In genomic region chr1:206560021-206560716, GRCh38 we compare ENCODE assay signal across 1 cellular context.
TF ChIP-seq lines count a peak whose summit lies in the region.

No MANE protein-coding gene starts in this region.

TF ChIP-seq in K562, 482 proteins besides CTCF, POLR2A, EP300 and RAD21 (continues in another document):
- TF ChIP-seq UBTF (IDR thresholded peaks at IDR 0.05; ENCODE audit: borderline replicate concordance in 1 of 2, low read depth in 2 of 2, low read length in 2 of 2) (0 out of 4 replicates have a peak, but pooled peaks of 1 of the 2 experiments have one; percentile 7), MTA1 (IDR thresholded peaks at IDR 0.05; ENCODE audit: borderline replicate concordance) (0 out of 2 replicates have a peak, but pooled peaks have one; percentile 4), MAZ (CRISPR knock-in tag; conservative IDR thresholded peaks at IDR 0.05 in 1 of 2, IDR thresholded peaks at IDR 0.05 in 1 of 2) (0 out of 4 replicates have a peak, but pooled peaks of 1 of the 2 experiments have one; percentile 33), CEBPG (CRISPR knock-in tag; IDR thresholded peaks at IDR 0.05) (no peak), CEBPG (tag; conservative IDR thresholded peaks at IDR 0.05 in 1 of 2, IDR thresholded peaks at IDR 0.05 in 1 of 2) (no peak), RFX5 (IDR thresholded peaks at IDR 0.05; ENCODE audit: low read depth, low read length) (no peak), KAT7 (CRISPR knock-in tag; IDR thresholded peaks at IDR 0.05; ENCODE audit: borderline replicate concordance) (0 out of 2 replicates have a peak, but pooled peaks have one; percentile 54), SMARCC2 (IDR thresholded peaks at IDR 0.05; ENCODE audit: low read depth) (no peak), CBFA2T2 (conservative IDR thresholded peaks at IDR 0.05) (no peak), ZNF12 (CRISPR knock-in tag; IDR thresholded peaks at IDR 0.05) (peak; percentile 73; the same call in 1 of the 2 replicates), PKNOX1 (IDR thresholded peaks at IDR 0.05) (0 out of 2 replicates have a peak, but pooled peaks have one; percentile 2), MEF2A (IDR thresholded peaks at IDR 0.05; ENCODE audit: control insufficient read depth, low read depth, low read length) (peak; percentile 78; the same call in 1 of the 2 replicates), DMBX1 (CRISPR knock-in tag; IDR thresholded peaks at IDR 0.05; ENCODE audit: borderline replicate concordance) (peak; percentile 68), NR2C2 (CRISPR knock-in tag; IDR thresholded peaks at IDR 0.05) (no peak), NR2C2 (tag; IDR thresholded peaks at IDR 0.05) (0 out of 2 replicates have a peak, but pooled peaks have one; percentile 28), HNRNPUL1 (IDR thresholded peaks at IDR 0.05; ENCODE audit: low read length) (no peak), YY1 (IDR thresholded peaks at IDR 0.05; ENCODE audit: borderline replicate concordance in 1 of 3, control insufficient read depth in 1 of 3, extremely low read depth in 1 of 3, insufficient read depth in 3 of 3, insufficient read length in 1 of 3, insufficient replicate concordance in 2 of 3, low read depth in 1 of 3, low read length in 2 of 3) (peak in 1 of 3 experiments; percentile 21), STAG1 (CRISPR knock-in tag; IDR thresholded peaks at IDR 0.05; ENCODE audit: borderline replicate concordance) (no peak), ETV1 (tag; conservative IDR thresholded peaks at IDR 0.05; ENCODE audit: low read depth) (no peak), ATF7 (IDR thresholded peaks at IDR 0.05) (no peak), PTRF (tag; IDR thresholded peaks at IDR 0.05) (peak; percentile 40; the same call in 1 of the 2 replicates), MEF2D (tag; conservative IDR thresholded peaks at IDR 0.05; ENCODE audit: low read depth) (peak; percentile 11; the same call in 1 of the 2 replicates)
- TF ChIP-seq, protein P1, sequence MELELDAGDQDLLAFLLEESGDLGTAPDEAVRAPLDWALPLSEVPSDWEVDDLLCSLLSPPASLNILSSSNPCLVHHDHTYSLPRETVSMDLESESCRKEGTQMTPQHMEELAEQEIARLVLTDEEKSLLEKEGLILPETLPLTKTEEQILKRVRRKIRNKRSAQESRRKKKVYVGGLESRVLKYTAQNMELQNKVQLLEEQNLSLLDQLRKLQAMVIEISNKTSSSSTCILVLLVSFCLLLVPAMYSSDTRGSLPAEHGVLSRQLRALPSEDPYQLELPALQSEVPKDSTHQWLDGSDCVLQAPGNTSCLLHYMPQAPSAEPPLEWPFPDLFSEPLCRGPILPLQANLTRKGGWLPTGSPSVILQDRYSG (tag; conservative IDR thresholded peaks at IDR 0.05; ENCODE audit: low read depth): 0 out of 2 replicates have a peak, but pooled peaks have one; percentile 42
- TF ChIP-seq, protein P2, sequence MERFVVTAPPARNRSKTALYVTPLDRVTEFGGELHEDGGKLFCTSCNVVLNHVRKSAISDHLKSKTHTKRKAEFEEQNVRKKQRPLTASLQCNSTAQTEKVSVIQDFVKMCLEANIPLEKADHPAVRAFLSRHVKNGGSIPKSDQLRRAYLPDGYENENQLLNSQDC (CRISPR knock-in tag; IDR thresholded peaks at IDR 0.05): no peak
- TF ChIP-seq, protein P3, sequence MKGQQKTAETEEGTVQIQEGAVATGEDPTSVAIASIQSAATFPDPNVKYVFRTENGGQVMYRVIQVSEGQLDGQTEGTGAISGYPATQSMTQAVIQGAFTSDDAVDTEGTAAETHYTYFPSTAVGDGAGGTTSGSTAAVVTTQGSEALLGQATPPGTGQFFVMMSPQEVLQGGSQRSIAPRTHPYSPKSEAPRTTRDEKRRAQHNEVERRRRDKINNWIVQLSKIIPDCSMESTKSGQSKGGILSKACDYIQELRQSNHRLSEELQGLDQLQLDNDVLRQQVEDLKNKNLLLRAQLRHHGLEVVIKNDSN (CRISPR knock-in tag; IDR thresholded peaks at IDR 0.05): 0 out of 2 replicates have a peak, but pooled peaks have one; percentile 40
- TF ChIP-seq, protein P4, sequence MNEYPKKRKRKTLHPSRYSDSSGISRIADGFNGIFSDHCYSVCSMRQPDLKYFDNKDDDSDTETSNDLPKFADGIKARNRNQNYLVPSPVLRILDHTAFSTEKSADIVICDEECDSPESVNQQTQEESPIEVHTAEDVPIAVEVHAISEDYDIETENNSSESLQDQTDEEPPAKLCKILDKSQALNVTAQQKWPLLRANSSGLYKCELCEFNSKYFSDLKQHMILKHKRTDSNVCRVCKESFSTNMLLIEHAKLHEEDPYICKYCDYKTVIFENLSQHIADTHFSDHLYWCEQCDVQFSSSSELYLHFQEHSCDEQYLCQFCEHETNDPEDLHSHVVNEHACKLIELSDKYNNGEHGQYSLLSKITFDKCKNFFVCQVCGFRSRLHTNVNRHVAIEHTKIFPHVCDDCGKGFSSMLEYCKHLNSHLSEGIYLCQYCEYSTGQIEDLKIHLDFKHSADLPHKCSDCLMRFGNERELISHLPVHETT (CRISPR knock-in tag; conservative IDR thresholded peaks at IDR 0.05 in 1 of 2, IDR thresholded peaks at IDR 0.05 in 1 of 2): peak in 1 of 2 experiments; percentile 35; a peak in 1 of 4 replicates
- TF ChIP-seq, protein P5, sequence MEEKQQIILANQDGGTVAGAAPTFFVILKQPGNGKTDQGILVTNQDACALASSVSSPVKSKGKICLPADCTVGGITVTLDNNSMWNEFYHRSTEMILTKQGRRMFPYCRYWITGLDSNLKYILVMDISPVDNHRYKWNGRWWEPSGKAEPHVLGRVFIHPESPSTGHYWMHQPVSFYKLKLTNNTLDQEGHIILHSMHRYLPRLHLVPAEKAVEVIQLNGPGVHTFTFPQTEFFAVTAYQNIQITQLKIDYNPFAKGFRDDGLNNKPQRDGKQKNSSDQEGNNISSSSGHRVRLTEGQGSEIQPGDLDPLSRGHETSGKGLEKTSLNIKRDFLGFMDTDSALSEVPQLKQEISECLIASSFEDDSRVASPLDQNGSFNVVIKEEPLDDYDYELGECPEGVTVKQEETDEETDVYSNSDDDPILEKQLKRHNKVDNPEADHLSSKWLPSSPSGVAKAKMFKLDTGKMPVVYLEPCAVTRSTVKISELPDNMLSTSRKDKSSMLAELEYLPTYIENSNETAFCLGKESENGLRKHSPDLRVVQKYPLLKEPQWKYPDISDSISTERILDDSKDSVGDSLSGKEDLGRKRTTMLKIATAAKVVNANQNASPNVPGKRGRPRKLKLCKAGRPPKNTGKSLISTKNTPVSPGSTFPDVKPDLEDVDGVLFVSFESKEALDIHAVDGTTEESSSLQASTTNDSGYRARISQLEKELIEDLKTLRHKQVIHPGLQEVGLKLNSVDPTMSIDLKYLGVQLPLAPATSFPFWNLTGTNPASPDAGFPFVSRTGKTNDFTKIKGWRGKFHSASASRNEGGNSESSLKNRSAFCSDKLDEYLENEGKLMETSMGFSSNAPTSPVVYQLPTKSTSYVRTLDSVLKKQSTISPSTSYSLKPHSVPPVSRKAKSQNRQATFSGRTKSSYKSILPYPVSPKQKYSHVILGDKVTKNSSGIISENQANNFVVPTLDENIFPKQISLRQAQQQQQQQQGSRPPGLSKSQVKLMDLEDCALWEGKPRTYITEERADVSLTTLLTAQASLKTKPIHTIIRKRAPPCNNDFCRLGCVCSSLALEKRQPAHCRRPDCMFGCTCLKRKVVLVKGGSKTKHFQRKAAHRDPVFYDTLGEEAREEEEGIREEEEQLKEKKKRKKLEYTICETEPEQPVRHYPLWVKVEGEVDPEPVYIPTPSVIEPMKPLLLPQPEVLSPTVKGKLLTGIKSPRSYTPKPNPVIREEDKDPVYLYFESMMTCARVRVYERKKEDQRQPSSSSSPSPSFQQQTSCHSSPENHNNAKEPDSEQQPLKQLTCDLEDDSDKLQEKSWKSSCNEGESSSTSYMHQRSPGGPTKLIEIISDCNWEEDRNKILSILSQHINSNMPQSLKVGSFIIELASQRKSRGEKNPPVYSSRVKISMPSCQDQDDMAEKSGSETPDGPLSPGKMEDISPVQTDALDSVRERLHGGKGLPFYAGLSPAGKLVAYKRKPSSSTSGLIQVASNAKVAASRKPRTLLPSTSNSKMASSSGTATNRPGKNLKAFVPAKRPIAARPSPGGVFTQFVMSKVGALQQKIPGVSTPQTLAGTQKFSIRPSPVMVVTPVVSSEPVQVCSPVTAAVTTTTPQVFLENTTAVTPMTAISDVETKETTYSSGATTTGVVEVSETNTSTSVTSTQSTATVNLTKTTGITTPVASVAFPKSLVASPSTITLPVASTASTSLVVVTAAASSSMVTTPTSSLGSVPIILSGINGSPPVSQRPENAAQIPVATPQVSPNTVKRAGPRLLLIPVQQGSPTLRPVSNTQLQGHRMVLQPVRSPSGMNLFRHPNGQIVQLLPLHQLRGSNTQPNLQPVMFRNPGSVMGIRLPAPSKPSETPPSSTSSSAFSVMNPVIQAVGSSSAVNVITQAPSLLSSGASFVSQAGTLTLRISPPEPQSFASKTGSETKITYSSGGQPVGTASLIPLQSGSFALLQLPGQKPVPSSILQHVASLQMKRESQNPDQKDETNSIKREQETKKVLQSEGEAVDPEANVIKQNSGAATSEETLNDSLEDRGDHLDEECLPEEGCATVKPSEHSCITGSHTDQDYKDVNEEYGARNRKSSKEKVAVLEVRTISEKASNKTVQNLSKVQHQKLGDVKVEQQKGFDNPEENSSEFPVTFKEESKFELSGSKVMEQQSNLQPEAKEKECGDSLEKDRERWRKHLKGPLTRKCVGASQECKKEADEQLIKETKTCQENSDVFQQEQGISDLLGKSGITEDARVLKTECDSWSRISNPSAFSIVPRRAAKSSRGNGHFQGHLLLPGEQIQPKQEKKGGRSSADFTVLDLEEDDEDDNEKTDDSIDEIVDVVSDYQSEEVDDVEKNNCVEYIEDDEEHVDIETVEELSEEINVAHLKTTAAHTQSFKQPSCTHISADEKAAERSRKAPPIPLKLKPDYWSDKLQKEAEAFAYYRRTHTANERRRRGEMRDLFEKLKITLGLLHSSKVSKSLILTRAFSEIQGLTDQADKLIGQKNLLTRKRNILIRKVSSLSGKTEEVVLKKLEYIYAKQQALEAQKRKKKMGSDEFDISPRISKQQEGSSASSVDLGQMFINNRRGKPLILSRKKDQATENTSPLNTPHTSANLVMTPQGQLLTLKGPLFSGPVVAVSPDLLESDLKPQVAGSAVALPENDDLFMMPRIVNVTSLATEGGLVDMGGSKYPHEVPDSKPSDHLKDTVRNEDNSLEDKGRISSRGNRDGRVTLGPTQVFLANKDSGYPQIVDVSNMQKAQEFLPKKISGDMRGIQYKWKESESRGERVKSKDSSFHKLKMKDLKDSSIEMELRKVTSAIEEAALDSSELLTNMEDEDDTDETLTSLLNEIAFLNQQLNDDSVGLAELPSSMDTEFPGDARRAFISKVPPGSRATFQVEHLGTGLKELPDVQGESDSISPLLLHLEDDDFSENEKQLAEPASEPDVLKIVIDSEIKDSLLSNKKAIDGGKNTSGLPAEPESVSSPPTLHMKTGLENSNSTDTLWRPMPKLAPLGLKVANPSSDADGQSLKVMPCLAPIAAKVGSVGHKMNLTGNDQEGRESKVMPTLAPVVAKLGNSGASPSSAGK (IDR thresholded peaks at IDR 0.05): peak; percentile 47
- TF ChIP-seq, protein P6, sequence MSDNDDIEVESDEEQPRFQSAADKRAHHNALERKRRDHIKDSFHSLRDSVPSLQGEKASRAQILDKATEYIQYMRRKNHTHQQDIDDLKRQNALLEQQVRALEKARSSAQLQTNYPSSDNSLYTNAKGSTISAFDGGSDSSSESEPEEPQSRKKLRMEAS (CRISPR knock-in tag; IDR thresholded peaks at IDR 0.05): peak; percentile 53
